ENCODE assay signal across 8 cellular contexts in the genomic region with DNA sequence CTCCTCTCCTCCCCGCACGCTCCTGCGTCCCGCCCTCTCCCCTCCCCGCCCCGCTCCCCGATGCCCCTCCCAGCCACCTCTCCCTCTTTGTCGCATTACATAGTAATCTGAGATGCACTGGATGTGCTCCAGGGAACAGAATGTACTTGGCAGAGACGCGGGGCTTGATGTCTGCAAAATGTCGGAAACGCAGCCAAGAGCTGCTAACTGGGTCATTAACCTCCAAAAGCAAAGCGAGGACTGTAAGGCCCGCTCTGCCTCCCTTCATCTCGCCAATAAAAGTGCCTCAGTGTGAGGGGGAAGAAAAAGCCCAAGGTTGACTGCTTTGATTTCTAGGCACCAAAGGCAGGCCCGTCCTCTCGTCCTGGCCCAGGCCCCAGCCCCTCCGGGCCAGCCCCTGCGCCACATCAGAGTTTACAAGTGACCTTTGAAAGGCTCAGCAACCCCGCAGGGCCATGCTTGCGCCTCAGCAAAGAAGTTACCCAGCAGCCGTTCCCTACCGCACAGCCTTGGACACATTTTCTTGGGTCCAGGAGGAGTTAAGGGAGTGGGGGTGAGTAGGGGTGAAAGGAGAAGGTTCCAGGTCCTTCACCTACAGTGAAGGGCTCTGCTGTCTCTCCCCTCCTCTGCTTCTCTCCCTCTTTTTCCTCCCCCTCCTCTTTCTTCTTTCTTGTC.
A peak's percentile ranks its signal among the peaks of the same experiment; 100 is the strongest.
DNase-seq lines count a peak whose midpoint lies in the region; ATAC-seq and TF ChIP-seq lines count a peak whose summit lies in the region.

No MANE protein-coding gene starts in this region.

- H3K27me3 ChIP-seq in breast epithelium = no peaks in the 10 kb centered on the region
- H3K27me3 ChIP-seq in skeletal muscle tissue (ENCODE audit: control insufficient read depth in 3 of 3, insufficient read depth in 3 of 3, low read length in 3 of 3) = no peaks in the 10 kb centered on the region

- intact Hi-C loops in breast epithelium (cut with DNase I; ENCODE audit: low total_unique reads) = loop anchor here (5.0 kb wide), 1 partner anchor 1206 kb away; no protein-coding TSS in a partner anchor

- no peak for ATAC-seq in HG03045 (IDR thresholded peaks at IDR 0.05; ENCODE audit: unreplicated experiment)

- H3K36me3 ChIP-seq in breast epithelium = no peaks in the 10 kb centered on the region
- no peaks in the 10 kb centered on the region for H3K36me3 ChIP-seq in skeletal muscle tissue (ENCODE audit: control insufficient read depth in 3 of 3, insufficient read depth in 3 of 3, low read length in 3 of 3)

- H3K4me3 ChIP-seq in breast epithelium (peak overlapping the region; percentile 32 to 65 (median 61)), skeletal muscle tissue (ENCODE audit: low read length in 3 of 3) (peak overlapping the region; percentile 69 to 70 (median 70))

- H3K4me1 ChIP-seq in breast epithelium (peaks cover 5 to 37% of the 10 kb centered on the region in 2 donors), skeletal muscle tissue (ENCODE audit: control insufficient read depth in 3 of 3, insufficient read depth in 3 of 3, low read length in 3 of 3) (peaks cover 38 to 57% (median 39%) of the 10 kb centered on the region in 3 donors)

- TF ChIP-seq POLR2A in breast epithelium (IDR thresholded peaks at IDR 0.05) = no peak

- H3K9me3 ChIP-seq in breast epithelium = no peaks in the 10 kb centered on the region
- no peaks in the 10 kb centered on the region for H3K9me3 ChIP-seq in skeletal muscle tissue (ENCODE audit: control insufficient read depth in 3 of 3, low read length in 3 of 3)

- TF ChIP-seq CTCF in breast epithelium (IDR thresholded peaks at IDR 0.05) = no peak

- DNase-seq in GM03348 (ENCODE audit: low spot score) (peak; percentile 92), NCI-H460 (ENCODE audit: extremely low read depth, low read depth) (peak; percentile 80), breast epithelium (ENCODE audit: low spot score in 2 of 2) (peak; percentile 95 to 98), iPS-NIHi11 (ENCODE audit: low spot score) (peak; percentile 95), KG1 (lab: John Stamatoyannopoulos, UW) (no peak)
- DNase-seq in activated CD4-positive, alpha-beta T cell treated with anti-CD3 and anti-CD28 coated beads, Interleukin-2, amount 50 U/mL, for 4 hours = no peak

- H3K27ac ChIP-seq in breast epithelium (peak overlapping the region; percentile 99), skeletal muscle tissue (ENCODE audit: low read depth, low read length) (peak overlapping the region; percentile 99)

- peak overlapping the region; percentile 86 to 92 (median 86) for H3K9ac ChIP-seq in skeletal muscle tissue (ENCODE audit: low read depth in 1 of 3, low read length in 3 of 3)

Comparison
In these comparisons a context has a peak if more than half of its experiments do, and no peak if none do; other contexts are left out.
1. DNase-seq: peak in GM03348 (single experiment), NCI-H460 (single experiment), breast epithelium (2 of 2) and iPS-NIHi11 (single experiment); none in KG1 (single experiment) and activated CD4-positive, alpha-beta T cell treated with anti-CD3 and anti-CD28 coated beads, Interleukin-2, amount 50 U/mL, for 4 hours (0 of 2).